ENCODE assay signal across 1 cellular context in the genomic region with DNA sequence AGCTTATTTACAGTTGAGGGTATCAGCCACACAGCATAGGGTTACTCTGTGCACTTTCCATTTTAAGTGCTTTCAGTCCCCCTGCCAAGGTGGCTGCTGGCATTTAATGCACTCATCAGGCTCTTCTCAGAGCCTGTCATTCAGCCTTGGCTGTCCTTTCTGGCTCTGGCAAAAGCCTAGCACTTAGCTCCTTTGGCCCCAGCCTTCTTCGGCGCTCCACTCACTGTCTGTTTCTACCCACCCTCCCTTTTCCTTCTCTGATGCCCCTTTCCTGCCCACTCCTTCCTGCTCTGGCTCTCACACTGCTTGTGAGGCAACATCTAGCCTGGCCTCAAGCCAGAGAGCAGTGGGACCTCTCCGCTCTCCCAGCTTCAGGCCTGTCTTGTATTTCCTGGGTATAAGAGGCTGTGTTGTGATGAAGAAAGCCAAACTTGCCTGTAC.
TF ChIP-seq lines count a peak whose summit lies in the region.

No MANE protein-coding gene starts in this region.

TF ChIP-seq in HEK293, 187 proteins besides CTCF, POLR2A, EP300 and RAD21 (continued from another document):
- TF ChIP-seq ZBTB6 (tag by site-specific recombination; IDR thresholded peaks at IDR 0.05) (no peak), ZNF660 (tag by site-specific recombination; IDR thresholded peaks at IDR 0.05) (no peak), ZNF792 (tag by site-specific recombination; IDR thresholded peaks at IDR 0.05) (no peak), ZNF169 (tag by site-specific recombination; IDR thresholded peaks at IDR 0.05) (no peak), HIC1 (tag by site-specific recombination; IDR thresholded peaks at IDR 0.05) (no peak), HOXC10 (CRISPR knock-in tag; IDR thresholded peaks at IDR 0.05) (no peak), ZNF585B (tag by site-specific recombination; IDR thresholded peaks at IDR 0.05) (no peak), ZNF654 (tag by site-specific recombination; IDR thresholded peaks at IDR 0.05; ENCODE audit: low read depth) (no peak), ZNF174 (tag by site-specific recombination; IDR thresholded peaks at IDR 0.05) (no peak), ZNF423 (tag by site-specific recombination; IDR thresholded peaks at IDR 0.05) (no peak), ZNF560 (tag by site-specific recombination; IDR thresholded peaks at IDR 0.05; ENCODE audit: borderline replicate concordance) (no peak), GLI2 (tag by site-specific recombination; IDR thresholded peaks at IDR 0.05; ENCODE audit: borderline replicate concordance, low read depth) (no peak), ZNF704 (tag by site-specific recombination; IDR thresholded peaks at IDR 0.05) (no peak), ZNF670 (tag by site-specific recombination; IDR thresholded peaks at IDR 0.05; ENCODE audit: low read depth) (no peak), ZNF391 (tag by site-specific recombination; IDR thresholded peaks at IDR 0.05; ENCODE audit: borderline replicate concordance, low read depth) (no peak), ZNF138 (tag by site-specific recombination; IDR thresholded peaks at IDR 0.05; ENCODE audit: borderline replicate concordance) (no peak), ZBTB17 (tag by site-specific recombination; IDR thresholded peaks at IDR 0.05) (0 out of 2 replicates have a peak, but pooled peaks have one; percentile 11), ZNF580 (tag by site-specific recombination; IDR thresholded peaks at IDR 0.05) (no peak), ZNF404 (tag by site-specific recombination; IDR thresholded peaks at IDR 0.05) (no peak), ZNF112 (tag by site-specific recombination; IDR thresholded peaks at IDR 0.05) (no peak), ZNF16 (tag by site-specific recombination; IDR thresholded peaks at IDR 0.05; ENCODE audit: low read depth) (no peak), ZNF175 (tag by site-specific recombination; IDR thresholded peaks at IDR 0.05) (no peak), ZNF366 (tag by site-specific recombination; conservative IDR thresholded peaks at IDR 0.05) (no peak), HOXA7 (CRISPR knock-in tag; IDR thresholded peaks at IDR 0.05; ENCODE audit: borderline replicate concordance) (no peak), KLF10 (tag by site-specific recombination; IDR thresholded peaks at IDR 0.05) (no peak), ZNF26 (tag by site-specific recombination; IDR thresholded peaks at IDR 0.05) (no peak), ZNF350 (tag by site-specific recombination; IDR thresholded peaks at IDR 0.05) (no peak), BCL11B (tag by site-specific recombination; IDR thresholded peaks at IDR 0.05; ENCODE audit: low read depth) (no peak), MYNN (tag by site-specific recombination; IDR thresholded peaks at IDR 0.05; ENCODE audit: borderline replicate concordance) (no peak), SCRT2 (tag by site-specific recombination; IDR thresholded peaks at IDR 0.05) (no peak), ZBTB7A (tag by site-specific recombination; IDR thresholded peaks at IDR 0.05; ENCODE audit: low read depth) (no peak), EGR2 (tag by site-specific recombination; IDR thresholded peaks at IDR 0.05; ENCODE audit: low read depth) (peak; percentile 53; the same call in 1 of the 2 replicates), ZNF426 (tag by site-specific recombination; IDR thresholded peaks at IDR 0.05) (no peak), ZNF521 (tag by site-specific recombination; IDR thresholded peaks at IDR 0.05) (no peak), ZXDB (tag by site-specific recombination; IDR thresholded peaks at IDR 0.05) (no peak), ZNF629 (tag by site-specific recombination; IDR thresholded peaks at IDR 0.05) (no peak)
- TF ChIP-seq, protein P1, sequence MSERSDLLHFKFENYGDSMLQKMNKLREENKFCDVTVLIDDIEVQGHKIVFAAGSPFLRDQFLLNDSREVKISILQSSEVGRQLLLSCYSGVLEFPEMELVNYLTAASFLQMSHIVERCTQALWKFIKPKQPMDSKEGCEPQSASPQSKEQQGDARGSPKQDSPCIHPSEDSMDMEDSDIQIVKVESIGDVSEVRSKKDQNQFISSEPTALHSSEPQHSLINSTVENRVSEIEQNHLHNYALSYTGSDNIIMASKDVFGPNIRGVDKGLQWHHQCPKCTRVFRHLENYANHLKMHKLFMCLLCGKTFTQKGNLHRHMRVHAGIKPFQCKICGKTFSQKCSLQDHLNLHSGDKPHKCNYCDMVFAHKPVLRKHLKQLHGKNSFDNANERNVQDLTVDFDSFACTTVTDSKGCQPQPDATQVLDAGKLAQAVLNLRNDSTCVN (tag by site-specific recombination; optimal IDR thresholded peaks at IDR 0.05), result no peak
- TF ChIP-seq, protein P2, sequence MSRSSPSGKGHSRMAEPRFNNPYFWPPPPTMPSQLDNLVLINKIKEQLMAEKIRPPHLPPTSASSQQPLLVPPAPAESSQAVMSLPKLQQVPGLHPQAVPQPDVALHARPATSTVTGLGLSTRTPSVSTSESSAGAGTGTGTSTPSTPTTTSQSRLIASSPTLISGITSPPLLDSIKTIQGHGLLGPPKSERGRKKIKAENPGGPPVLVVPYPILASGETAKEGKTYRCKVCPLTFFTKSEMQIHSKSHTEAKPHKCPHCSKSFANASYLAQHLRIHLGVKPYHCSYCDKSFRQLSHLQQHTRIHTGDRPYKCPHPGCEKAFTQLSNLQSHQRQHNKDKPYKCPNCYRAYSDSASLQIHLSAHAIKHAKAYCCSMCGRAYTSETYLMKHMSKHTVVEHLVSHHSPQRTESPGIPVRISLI (tag by site-specific recombination; IDR thresholded peaks at IDR 0.05), result no peak
- TF ChIP-seq, protein P3, sequence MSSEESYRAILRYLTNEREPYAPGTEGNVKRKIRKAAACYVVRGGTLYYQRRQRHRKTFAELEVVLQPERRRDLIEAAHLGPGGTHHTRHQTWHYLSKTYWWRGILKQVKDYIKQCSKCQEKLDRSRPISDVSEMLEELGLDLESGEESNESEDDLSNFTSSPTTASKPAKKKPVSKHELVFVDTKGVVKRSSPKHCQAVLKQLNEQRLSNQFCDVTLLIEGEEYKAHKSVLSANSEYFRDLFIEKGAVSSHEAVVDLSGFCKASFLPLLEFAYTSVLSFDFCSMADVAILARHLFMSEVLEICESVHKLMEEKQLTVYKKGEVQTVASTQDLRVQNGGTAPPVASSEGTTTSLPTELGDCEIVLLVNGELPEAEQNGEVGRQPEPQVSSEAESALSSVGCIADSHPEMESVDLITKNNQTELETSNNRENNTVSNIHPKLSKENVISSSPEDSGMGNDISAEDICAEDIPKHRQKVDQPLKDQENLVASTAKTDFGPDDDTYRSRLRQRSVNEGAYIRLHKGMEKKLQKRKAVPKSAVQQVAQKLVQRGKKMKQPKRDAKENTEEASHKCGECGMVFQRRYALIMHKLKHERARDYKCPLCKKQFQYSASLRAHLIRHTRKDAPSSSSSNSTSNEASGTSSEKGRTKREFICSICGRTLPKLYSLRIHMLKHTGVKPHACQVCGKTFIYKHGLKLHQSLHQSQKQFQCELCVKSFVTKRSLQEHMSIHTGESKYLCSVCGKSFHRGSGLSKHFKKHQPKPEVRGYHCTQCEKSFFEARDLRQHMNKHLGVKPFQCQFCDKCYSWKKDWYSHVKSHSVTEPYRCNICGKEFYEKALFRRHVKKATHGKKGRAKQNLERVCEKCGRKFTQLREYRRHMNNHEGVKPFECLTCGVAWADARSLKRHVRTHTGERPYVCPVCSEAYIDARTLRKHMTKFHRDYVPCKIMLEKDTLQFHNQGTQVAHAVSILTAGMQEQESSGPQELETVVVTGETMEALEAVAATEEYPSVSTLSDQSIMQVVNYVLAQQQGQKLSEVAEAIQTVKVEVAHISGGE (tag by site-specific recombination; conservative IDR thresholded peaks at IDR 0.05; ENCODE audit: low read depth), result no peak
- TF ChIP-seq, protein P4, sequence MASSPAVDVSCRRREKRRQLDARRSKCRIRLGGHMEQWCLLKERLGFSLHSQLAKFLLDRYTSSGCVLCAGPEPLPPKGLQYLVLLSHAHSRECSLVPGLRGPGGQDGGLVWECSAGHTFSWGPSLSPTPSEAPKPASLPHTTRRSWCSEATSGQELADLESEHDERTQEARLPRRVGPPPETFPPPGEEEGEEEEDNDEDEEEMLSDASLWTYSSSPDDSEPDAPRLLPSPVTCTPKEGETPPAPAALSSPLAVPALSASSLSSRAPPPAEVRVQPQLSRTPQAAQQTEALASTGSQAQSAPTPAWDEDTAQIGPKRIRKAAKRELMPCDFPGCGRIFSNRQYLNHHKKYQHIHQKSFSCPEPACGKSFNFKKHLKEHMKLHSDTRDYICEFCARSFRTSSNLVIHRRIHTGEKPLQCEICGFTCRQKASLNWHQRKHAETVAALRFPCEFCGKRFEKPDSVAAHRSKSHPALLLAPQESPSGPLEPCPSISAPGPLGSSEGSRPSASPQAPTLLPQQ (tag by site-specific recombination; IDR thresholded peaks at IDR 0.05), result peak; percentile 67
